Comparison of ENCODE assay signal across 8 cellular contexts in genomic region chrX:153635788-153636668, GRCh38. TPM values are rescaled to one million over a fixed set of nuclear protein-coding genes. Genes with fewer than 3 reads are reported as not detected.
DNase-seq lines count a peak whose midpoint lies in the region; TF ChIP-seq lines count a peak whose summit lies in the region.

No MANE protein-coding gene starts in this region.

- no peak overlapping the region for H3K9ac ChIP-seq in Karpas-422 (ENCODE audit: low read length)

- no peaks in the 10 kb centered on the region for H3K4me1 ChIP-seq in Karpas-422 (ENCODE audit: low read length)

- no peak overlapping the region for H3K4me3 ChIP-seq in Karpas-422 (ENCODE audit: low read length)

- peaks cover 52% of the 10 kb centered on the region for H3K27me3 Mint-ChIP-seq in activated naive CD4-positive, alpha-beta T cell treated with anti-CD3 and anti-CD28 coated beads, Interleukin-2, amount 10 ng/mL, durations not matched to agents 7 days and 5 days
- peaks cover 18% of the 10 kb centered on the region for H3K27me3 Mint-ChIP-seq in mesothelial cell of epicardium (ENCODE audit: low read depth)

- no peak overlapping the region for H3K4me3 Mint-ChIP-seq in activated naive CD4-positive, alpha-beta T cell treated with anti-CD3 and anti-CD28 coated beads, Interleukin-2, amount 10 ng/mL, durations not matched to agents 7 days and 5 days
- no peak overlapping the region for H3K4me3 Mint-ChIP-seq in mesothelial cell of epicardium

- H3K36me3 ChIP-seq in Karpas-422 (ENCODE audit: insufficient read depth, low read length): no peaks in the 10 kb centered on the region

- H2AFZ ChIP-seq in Karpas-422 (ENCODE audit: low read length): no peak overlapping the region

- H3K4me2 ChIP-seq in Karpas-422 (ENCODE audit: low read depth, low read length, poor library complexity, severe bottlenecking): no peak overlapping the region

- H3K4me1 Mint-ChIP-seq in activated naive CD4-positive, alpha-beta T cell treated with anti-CD3 and anti-CD28 coated beads, Interleukin-2, amount 10 ng/mL, durations not matched to agents 7 days and 5 days: no peaks in the 10 kb centered on the region
- peaks cover 16% of the 10 kb centered on the region for H3K4me1 Mint-ChIP-seq in mesothelial cell of epicardium

- no peaks in the 10 kb centered on the region for H3K27me3 ChIP-seq in Karpas-422 (ENCODE audit: low read length)

- H3K36me3 Mint-ChIP-seq in activated naive CD4-positive, alpha-beta T cell treated with anti-CD3 and anti-CD28 coated beads, Interleukin-2, amount 10 ng/mL, durations not matched to agents 7 days and 5 days: no peaks in the 10 kb centered on the region
- H3K36me3 Mint-ChIP-seq in mesothelial cell of epicardium: no peaks in the 10 kb centered on the region

- no peaks in the 10 kb centered on the region for H3K9me3 Mint-ChIP-seq in activated naive CD4-positive, alpha-beta T cell treated with anti-CD3 and anti-CD28 coated beads, Interleukin-2, amount 10 ng/mL, durations not matched to agents 7 days and 5 days
- peaks cover 10% of the 10 kb centered on the region for H3K9me3 Mint-ChIP-seq in mesothelial cell of epicardium

- peak; percentile 49 for DNase-seq in activated CD4-positive, alpha-beta T cell treated with anti-CD3 and anti-CD28 coated beads for 48 hours
- DNase-seq in activated CD4-positive, alpha-beta T cell treated with anti-CD3 and anti-CD28 coated beads, Interleukin-2, amount 50 U/mL, for 1 hour: no peak
- peak; percentile 86 for DNase-seq in Karpas-422
- peak; percentile 50 for DNase-seq in activated naive CD4-positive, alpha-beta T cell treated with anti-CD3 and anti-CD28 coated beads, Interleukin-2, amount 10 ng/mL, durations not matched to agents 7 days and 5 days
- no peak for DNase-seq in mesothelial cell of epicardium (ENCODE audit: low spot score in 2 of 2, unreplicated experiment in 2 of 2)
- DNase-seq in NCI-H2107 treated with DMSO at 0.1 percent for 48 hours (lab: John Stamatoyannopoulos, UW; ENCODE audit: unreplicated experiment): no peak
- no peak for DNase-seq in cerebellar nuclear complex (lab: John Stamatoyannopoulos, UW)
- DNase-seq in amygdala (lab: John Stamatoyannopoulos, UW): no peak

- no peaks in the 10 kb centered on the region for H3K79me2 ChIP-seq in Karpas-422 (ENCODE audit: low read length)

- no peak overlapping the region for H3K27ac Mint-ChIP-seq in activated naive CD4-positive, alpha-beta T cell treated with anti-CD3 and anti-CD28 coated beads, Interleukin-2, amount 10 ng/mL, durations not matched to agents 7 days and 5 days
- no peak overlapping the region for H3K27ac Mint-ChIP-seq in mesothelial cell of epicardium

- no peaks in the 10 kb centered on the region for H3K9me3 ChIP-seq in Karpas-422 (ENCODE audit: low read length)

- H3K9me2 ChIP-seq in Karpas-422 (replicated peaks; ENCODE audit: insufficient read depth, low read length): no peaks in the 10 kb centered on the region

- H3K27ac ChIP-seq in Karpas-422 (ENCODE audit: low read length): no peak overlapping the region

- CTCF ChIA-PET in activated naive CD4-positive, alpha-beta T cell treated with anti-CD3 and anti-CD28 coated beads, Interleukin-2, amount 10 ng/mL, durations not matched to agents 7 days and 5 days (lab: Charles Lee): interaction anchor here (0.6 to 1.5 kb wide), 8 partner anchors 9 to 476 kb away, joined by 3 to 7 read pairs (median 4); no protein-coding TSS in a partner anchor

- H4K20me1 ChIP-seq in Karpas-422 (ENCODE audit: insufficient read depth, low read depth, low read length): no peaks in the 10 kb centered on the region

- peak; percentile 30 for TF ChIP-seq CTCF in mesothelial cell of epicardium (IDR thresholded peaks at IDR 0.05; ENCODE audit: unreplicated experiment)

RNA-seq across cellular contexts. Expression of gene DUSP9, which starts 11.0 kb away (rescaled TPM):
- not detected in 2 replicates for total RNA-seq in Karpas-422 (2014; rRNA removed; shearing (Covaris generic); ENCODE audit: low replicate concordance)
- total RNA-seq in mesothelial cell of epicardium: 3.5 to 4.2 TPM (median 3.7 TPM) in 3 replicates

RNA-seq across cellular contexts. Expression of gene CCNQ, which starts 37.1 kb away (rescaled TPM):
- 29.1 and 55.4 TPM in 2 replicates for total RNA-seq in Karpas-422 (2014; rRNA removed; shearing (Covaris generic); ENCODE audit: low replicate concordance)
- total RNA-seq in mesothelial cell of epicardium: 17.2 to 19.1 TPM (median 17.3 TPM) in 3 replicates

RNA-seq across cellular contexts. Expression of gene PNCK, which starts 37.6 kb away (rescaled TPM):
- not detected in 2 replicates for total RNA-seq in Karpas-422 (2014; rRNA removed; shearing (Covaris generic); ENCODE audit: low replicate concordance)
- total RNA-seq in mesothelial cell of epicardium: 28.2 to 35.1 TPM (median 28.5 TPM) in 3 replicates

RNA-seq across cellular contexts. Expression of gene SLC6A8, which starts 51.7 kb away (rescaled TPM):
- 0.14 TPM in 1 of 2 replicates, not detected in the other for total RNA-seq in Karpas-422 (2014; rRNA removed; shearing (Covaris generic); ENCODE audit: low replicate concordance)
- total RNA-seq in mesothelial cell of epicardium: 65.3 to 68.0 TPM (median 65.6 TPM) in 3 replicates

Comparison
In these comparisons a context has a peak if more than half of its experiments do, and no peak if none do; other contexts are left out.
1. DNase-seq: peak in activated CD4-positive, alpha-beta T cell treated with anti-CD3 and anti-CD28 coated beads for 48 hours (single experiment), Karpas-422 (single experiment) and activated naive CD4-positive, alpha-beta T cell treated with anti-CD3 and anti-CD28 coated beads, Interleukin-2, amount 10 ng/mL, durations not matched to agents 7 days and 5 days (single experiment); none in activated CD4-positive, alpha-beta T cell treated with anti-CD3 and anti-CD28 coated beads, Interleukin-2, amount 50 U/mL, for 1 hour (single experiment), mesothelial cell of epicardium (0 of 2), NCI-H2107 treated with DMSO at 0.1 percent for 48 hours (single experiment), cerebellar nuclear complex (0 of 2) and amygdala (0 of 56).
2. RNA of gene PNCK, which starts 37.6 kb away (total RNA-seq): 28.2 to 35.1 TPM in mesothelial cell of epicardium; not detected in Karpas-422; every median in the first group is over 10 times any median in the second.